Comparison of ENCODE assay signal across 10 cellular contexts in genomic region chr18:9937-10336, GRCh38. TPM values are rescaled to one million over a fixed set of nuclear protein-coding genes. Genes with fewer than 3 reads are reported as not detected.
DNase-seq lines count a peak whose midpoint lies in the region; FAIRE-seq and TF ChIP-seq lines count a peak whose summit lies in the region.
"Not testable (repeated sequence)": the region's sequence is repeated elsewhere in the genome, so short reads cannot be mapped to it uniquely, and the experiment has no call there.
"Had no signal": no experiment of that assay in that cellular context is flagged by ENCODE, and none has a peak within 500 bp of the region (broad histone marks: within the 10 kb centered on the region; RNA-seq: fewer than 3 reads in every experiment).

No MANE protein-coding gene starts in this region.

- H3K9me3 ChIP-seq in Karpas-422 (ENCODE audit: low read length), result not testable (repeated sequence)

- H3K4me1 Mint-ChIP-seq in neural crest cell, result not testable (repeated sequence)

- not testable (repeated sequence) for H3K9ac ChIP-seq in Karpas-422 (ENCODE audit: low read length)

- H3K9me3 Mint-ChIP-seq in neural crest cell, result not testable (repeated sequence)

- not testable (repeated sequence) for H3K4me3 Mint-ChIP-seq in neural crest cell

- DNase-seq in GM12891 (ENCODE audit: insufficient read length, low spot score); fibroblast of villous mesenchyme (ENCODE audit: low read depth): not testable (repeated sequence)
- peak; percentile 38 for DNase-seq in Karpas-422
- DNase-seq in NB4 (ENCODE audit: low read depth), result peak; percentile 40
- DNase-seq in activated T-cell treated with anti-CD3 and anti-CD28 coated beads for 4 hours, result peak; percentile 1
- DNase-seq in astrocyte of the hippocampus (ENCODE audit: low read depth, low spot score), result peak; percentile 3
- DNase-seq in neural crest cell (ENCODE audit: low read depth, low spot score), result peak; percentile 2

- H3K79me2 ChIP-seq in Karpas-422 (ENCODE audit: low read length), result not testable (repeated sequence)

- H3K4me1 ChIP-seq in Karpas-422 (ENCODE audit: low read length), result not testable (repeated sequence)

- H3K27ac Mint-ChIP-seq in neural crest cell (ENCODE audit: unreplicated experiment), result not testable (repeated sequence)

- not testable (repeated sequence) for H3K4me3 ChIP-seq in Karpas-422 (ENCODE audit: low read length); NB4 (ENCODE audit: low read depth, low read length)
- H3K4me3 ChIP-seq in fibroblast of villous mesenchyme (ENCODE audit: low read depth, low read length), result peak overlapping the region; percentile 37

- H3K4me2 ChIP-seq in Karpas-422 (ENCODE audit: low read depth, low read length, poor library complexity, severe bottlenecking), result not testable (repeated sequence)

- TF ChIP-seq CTCF in NB4 (IDR thresholded peaks at IDR 0.05; ENCODE audit: low read depth, low read length); fibroblast of villous mesenchyme (IDR thresholded peaks at IDR 0.05; ENCODE audit: insufficient read depth, low read depth, low read length); neural crest cell (conservative IDR thresholded peaks at IDR 0.05): not testable (repeated sequence)

- H2AFZ ChIP-seq in Karpas-422 (ENCODE audit: low read length), result not testable (repeated sequence)

- FAIRE-seq in GM12891 (lab: Jason Lieb, UNC), result not testable (repeated sequence)

- not testable (repeated sequence) for TF ChIP-seq POLR2A in GM12891 (IDR thresholded peaks at IDR 0.05; ENCODE audit: low read depth, low read length); NB4 (IDR thresholded peaks at IDR 0.05; ENCODE audit: extremely low read depth, insufficient read length)

- H4K20me1 ChIP-seq in Karpas-422 (ENCODE audit: insufficient read depth, low read depth, low read length), result not testable (repeated sequence)

- not testable (repeated sequence) for H3K36me3 ChIP-seq in Karpas-422 (ENCODE audit: insufficient read depth, low read length)

- H3K36me3 Mint-ChIP-seq in neural crest cell (ENCODE audit: low read depth), result not testable (repeated sequence)

- H3K9me2 ChIP-seq in Karpas-422 (replicated peaks; ENCODE audit: insufficient read depth, low read length), result not testable (repeated sequence)

- not testable (repeated sequence) for H3K27ac ChIP-seq in Karpas-422 (ENCODE audit: low read length)

- H3K27me3 Mint-ChIP-seq in neural crest cell (ENCODE audit: low read depth), result not testable (repeated sequence)

- H3K27me3 ChIP-seq in Karpas-422 (ENCODE audit: low read length), result not testable (repeated sequence)

TF ChIP-seq in GM12891, 5 proteins besides CTCF, POLR2A, EP300 and RAD21:
- 0 out of 2 replicates have a peak, but pooled peaks have one; percentile 34 for TF ChIP-seq POLR2AphosphoS5 (IDR thresholded peaks at IDR 0.05; ENCODE audit: low read depth, low read length)

RNA-seq across cellular contexts. Expression of gene TUBB8B, which starts 39.5 kb away (rescaled TPM):
- polyA plus RNA-seq in GM12891 (2012; ENCODE audit: low read depth, missing spikeins), result not detected
- total RNA-seq in Karpas-422 (2014; rRNA removed; shearing (Covaris generic); ENCODE audit: low replicate concordance), result not detected in 2 replicates
- 0.32 and 0.43 TPM in 2 replicates for total RNA-seq in fibroblast of villous mesenchyme
- total RNA-seq in neural crest cell, result not detected in 2 replicates
- total RNA-seq: CD8-positive, alpha-beta T cell; HT-29 had no signal
- polyA plus RNA-seq: AG04450 had no signal
